8 cellular contexts compared by ENCODE assay signal in genomic region chr19:7679017-7679720, GRCh38. TPM values are rescaled to one million over a fixed set of nuclear protein-coding genes. Genes with fewer than 3 reads are reported as not detected.
A peak's percentile ranks its signal among the peaks of the same experiment; 100 is the strongest.
DNase-seq lines count a peak whose midpoint lies in the region; ATAC-seq and TF ChIP-seq lines count a peak whose summit lies in the region.

No MANE protein-coding gene starts in this region.

- TF ChIP-seq CTCF in nephron progenitor cell (IDR thresholded peaks at IDR 0.05): no peak

- no peak for ATAC-seq in HG03460 (IDR thresholded peaks at IDR 0.05; ENCODE audit: unreplicated experiment)
- no peak for ATAC-seq in GM18502 (IDR thresholded peaks at IDR 0.05; ENCODE audit: poor library complexity, unreplicated experiment)

- H3K27me3 Mint-ChIP-seq in nephron progenitor cell (ENCODE audit: low read depth, poor library complexity): peaks cover 50% of the 10 kb centered on the region

- H3K27ac Mint-ChIP-seq in nephron progenitor cell: no peak overlapping the region

- H3K9me3 Mint-ChIP-seq in nephron progenitor cell: peaks cover 6% of the 10 kb centered on the region

- peaks cover 17% of the 10 kb centered on the region for H3K36me3 Mint-ChIP-seq in nephron progenitor cell (ENCODE audit: low read depth)

- H3K4me3 Mint-ChIP-seq in nephron progenitor cell: peak overlapping the region; percentile 21

- peaks cover 31% of the 10 kb centered on the region for H3K4me1 Mint-ChIP-seq in nephron progenitor cell

- DNase-seq in activated gamma-delta T cell treated with Interleukin-2 at 50 U/mL for 16 hours: peak; percentile 47
- DNase-seq in activated gamma-delta T cell (lab: John Stamatoyannopoulos, UW): no peak
- peak; percentile 18 for DNase-seq in RPMI7951 (ENCODE audit: low read depth)
- DNase-seq in activated T-helper 9 cell treated with anti-CD3 and anti-CD28 coated beads, Interleukin-2, amount 50 U/mL, for 16 hours (ENCODE audit: low read depth): peak; percentile 51
- no peak for DNase-seq in nephron progenitor cell
- no peak for DNase-seq in hippocampal formation (lab: John Stamatoyannopoulos, UW)

RNA-seq across cellular contexts. Expression of gene TRAPPC5, which starts 1.5 kb away (rescaled TPM):
- total RNA-seq in RPMI7951 (2014; rRNA removed; shearing (Covaris generic)): 52.6 and 61.5 TPM in 2 replicates

RNA-seq across cellular contexts. Expression of gene MCEMP1, which starts 2.3 kb away (rescaled TPM):
- total RNA-seq in RPMI7951 (2014; rRNA removed; shearing (Covaris generic)): not detected in 2 replicates

RNA-seq across cellular contexts. Expression of gene RETN, which starts 10.3 kb away (rescaled TPM):
- not detected in 2 replicates for total RNA-seq in RPMI7951 (2014; rRNA removed; shearing (Covaris generic))

RNA-seq across cellular contexts. Expression of gene FCER2, which starts 22.8 kb away (rescaled TPM):
- not detected in 2 replicates for total RNA-seq in RPMI7951 (2014; rRNA removed; shearing (Covaris generic))

RNA-seq across cellular contexts. Expression of gene STXBP2, which starts 42.3 kb away (rescaled TPM):
- 1.3 and 3.3 TPM in 2 replicates for total RNA-seq in RPMI7951 (2014; rRNA removed; shearing (Covaris generic))

Comparison
In these comparisons a context has a peak if more than half of its experiments do, and no peak if none do; other contexts are left out.
1. DNase-seq: peak in activated gamma-delta T cell treated with Interleukin-2 at 50 U/mL for 16 hours (single experiment), RPMI7951 (single experiment) and activated T-helper 9 cell treated with anti-CD3 and anti-CD28 coated beads, Interleukin-2, amount 50 U/mL, for 16 hours (single experiment); none in activated gamma-delta T cell (single experiment), nephron progenitor cell (single experiment) and hippocampal formation (0 of 2).